ENCODE assay signal across 1 cellular context in the genomic region with DNA sequence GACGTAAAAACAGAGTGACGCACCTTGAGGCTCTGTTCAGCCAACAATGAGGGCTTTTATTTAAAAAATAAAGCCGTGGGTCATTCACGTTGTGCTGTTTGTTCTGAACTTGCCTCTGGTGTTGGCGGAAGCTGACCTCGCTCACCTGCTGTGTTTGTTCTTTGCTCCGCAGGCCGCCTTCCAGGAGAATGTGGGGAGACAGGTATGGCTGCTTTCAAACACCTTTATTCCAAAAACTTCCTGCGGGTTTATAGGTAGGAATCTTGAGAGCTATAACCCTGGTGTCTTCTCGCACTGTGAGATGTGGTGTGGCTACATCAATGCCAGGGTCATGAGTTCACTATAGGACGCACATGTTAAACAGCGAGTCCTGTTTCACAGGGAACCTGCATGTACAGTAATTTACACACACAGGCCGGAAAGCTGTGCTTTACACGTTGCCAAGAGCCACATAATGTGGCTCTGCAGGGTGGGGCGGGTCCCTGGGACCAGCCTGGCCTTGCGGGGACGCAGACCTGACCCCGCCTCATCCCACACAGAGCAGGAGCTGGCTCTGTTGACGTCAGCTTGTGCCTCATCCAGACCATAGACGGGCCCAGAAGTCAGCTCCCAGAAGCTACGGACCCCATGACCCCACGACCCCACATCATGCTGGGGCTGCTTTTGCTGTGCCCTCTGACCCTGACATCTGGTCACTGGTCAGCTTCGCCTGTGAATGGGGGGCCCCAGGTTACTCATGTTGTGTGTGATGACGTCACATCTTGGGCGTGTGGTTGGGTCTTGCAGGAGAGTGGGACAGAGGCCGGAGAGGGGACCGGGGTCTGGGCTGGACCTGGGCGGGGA.
TF ChIP-seq lines count a peak whose summit lies in the region.

No MANE protein-coding gene starts in this region.

TF ChIP-seq in HepG2, 621 proteins besides CTCF, POLR2A, EP300 and RAD21 (continued from another document and continues in another):
- TF ChIP-seq, protein P1, sequence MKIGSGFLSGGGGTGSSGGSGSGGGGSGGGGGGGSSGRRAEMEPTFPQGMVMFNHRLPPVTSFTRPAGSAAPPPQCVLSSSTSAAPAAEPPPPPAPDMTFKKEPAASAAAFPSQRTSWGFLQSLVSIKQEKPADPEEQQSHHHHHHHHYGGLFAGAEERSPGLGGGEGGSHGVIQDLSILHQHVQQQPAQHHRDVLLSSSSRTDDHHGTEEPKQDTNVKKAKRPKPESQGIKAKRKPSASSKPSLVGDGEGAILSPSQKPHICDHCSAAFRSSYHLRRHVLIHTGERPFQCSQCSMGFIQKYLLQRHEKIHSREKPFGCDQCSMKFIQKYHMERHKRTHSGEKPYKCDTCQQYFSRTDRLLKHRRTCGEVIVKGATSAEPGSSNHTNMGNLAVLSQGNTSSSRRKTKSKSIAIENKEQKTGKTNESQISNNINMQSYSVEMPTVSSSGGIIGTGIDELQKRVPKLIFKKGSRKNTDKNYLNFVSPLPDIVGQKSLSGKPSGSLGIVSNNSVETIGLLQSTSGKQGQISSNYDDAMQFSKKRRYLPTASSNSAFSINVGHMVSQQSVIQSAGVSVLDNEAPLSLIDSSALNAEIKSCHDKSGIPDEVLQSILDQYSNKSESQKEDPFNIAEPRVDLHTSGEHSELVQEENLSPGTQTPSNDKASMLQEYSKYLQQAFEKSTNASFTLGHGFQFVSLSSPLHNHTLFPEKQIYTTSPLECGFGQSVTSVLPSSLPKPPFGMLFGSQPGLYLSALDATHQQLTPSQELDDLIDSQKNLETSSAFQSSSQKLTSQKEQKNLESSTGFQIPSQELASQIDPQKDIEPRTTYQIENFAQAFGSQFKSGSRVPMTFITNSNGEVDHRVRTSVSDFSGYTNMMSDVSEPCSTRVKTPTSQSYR (CRISPR knock-in tag; IDR thresholded peaks at IDR 0.05; ENCODE audit: borderline replicate concordance): peak; percentile 30; the same call in 1 of the 2 replicates
- TF ChIP-seq, protein P2, sequence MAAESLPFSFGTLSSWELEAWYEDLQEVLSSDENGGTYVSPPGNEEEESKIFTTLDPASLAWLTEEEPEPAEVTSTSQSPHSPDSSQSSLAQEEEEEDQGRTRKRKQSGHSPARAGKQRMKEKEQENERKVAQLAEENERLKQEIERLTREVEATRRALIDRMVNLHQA (CRISPR knock-in tag; IDR thresholded peaks at IDR 0.05): no peak
- TF ChIP-seq, protein P3, sequence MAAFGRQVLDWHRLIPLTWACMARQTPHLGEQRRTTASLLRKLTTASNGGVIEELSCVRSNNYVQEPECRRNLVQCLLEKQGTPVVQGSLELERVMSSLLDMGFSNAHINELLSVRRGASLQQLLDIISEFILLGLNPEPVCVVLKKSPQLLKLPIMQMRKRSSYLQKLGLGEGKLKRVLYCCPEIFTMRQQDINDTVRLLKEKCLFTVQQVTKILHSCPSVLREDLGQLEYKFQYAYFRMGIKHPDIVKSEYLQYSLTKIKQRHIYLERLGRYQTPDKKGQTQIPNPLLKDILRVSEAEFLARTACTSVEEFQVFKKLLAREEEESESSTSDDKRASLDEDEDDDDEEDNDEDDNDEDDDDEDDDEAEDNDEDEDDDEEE (CRISPR knock-in tag; IDR thresholded peaks at IDR 0.05): peak; percentile 68
- TF ChIP-seq ARNT2 (CRISPR knock-in tag; IDR thresholded peaks at IDR 0.05; ENCODE audit: low read depth) (peak; percentile 65), SOX13 (IDR thresholded peaks at IDR 0.05) (peak; percentile 60; the same call in 1 of the 2 replicates), SOX13 (CRISPR knock-in tag; conservative IDR thresholded peaks at IDR 0.05 in 1 of 2, IDR thresholded peaks at IDR 0.05 in 1 of 2) (peak in 1 of 2 experiments; percentile 90; a peak in 2 of 4 replicates), ETV5 (CRISPR knock-in tag; IDR thresholded peaks at IDR 0.05; ENCODE audit: borderline replicate concordance) (peak; percentile 75; the same call in 1 of the 2 replicates), MBNL3 (CRISPR knock-in tag; conservative IDR thresholded peaks at IDR 0.05) (no peak), RXRA (CRISPR knock-in tag; IDR thresholded peaks at IDR 0.05) (peak; percentile 76), ZNF768 (CRISPR knock-in tag; IDR thresholded peaks at IDR 0.05) (no peak), ZNF136 (CRISPR knock-in tag; IDR thresholded peaks at IDR 0.05; ENCODE audit: low read depth) (0 out of 2 replicates have a peak, but pooled peaks have one; percentile 72), SOX5 (CRISPR knock-in tag; IDR thresholded peaks at IDR 0.05; ENCODE audit: borderline replicate concordance) (peak; percentile 85), ZNF556 (CRISPR knock-in tag; IDR thresholded peaks at IDR 0.05; ENCODE audit: borderline replicate concordance) (0 out of 2 replicates have a peak, but pooled peaks have one; percentile 14), SMYD3 (CRISPR knock-in tag; IDR thresholded peaks at IDR 0.05) (0 out of 2 replicates have a peak, but pooled peaks have one; percentile 66), SAP130 (CRISPR knock-in tag; IDR thresholded peaks at IDR 0.05; ENCODE audit: low read depth) (peak; percentile 72), KDM6A (CRISPR knock-in tag; IDR thresholded peaks at IDR 0.05; ENCODE audit: low read depth) (peak; percentile 33; the same call in 1 of the 2 replicates), NRL (CRISPR knock-in tag; IDR thresholded peaks at IDR 0.05; ENCODE audit: borderline replicate concordance) (peak; percentile 78; the same call in 1 of the 2 replicates), ZNF343 (CRISPR knock-in tag; IDR thresholded peaks at IDR 0.05) (no peak; the same call in 1 of the 2 replicates), SIN3A (IDR thresholded peaks at IDR 0.05; ENCODE audit: borderline replicate concordance, low read depth, low read length) (0 out of 2 replicates have a peak, but pooled peaks have one; percentile 28), ISL2 (CRISPR knock-in tag; IDR thresholded peaks at IDR 0.05) (peak; percentile 18; the same call in 1 of the 2 replicates), ZNF746 (CRISPR knock-in tag; IDR thresholded peaks at IDR 0.05) (peak; percentile 13; the same call in 1 of the 2 replicates), PLRG1 (conservative IDR thresholded peaks at IDR 0.05) (no peak)
- TF ChIP-seq, protein P4, sequence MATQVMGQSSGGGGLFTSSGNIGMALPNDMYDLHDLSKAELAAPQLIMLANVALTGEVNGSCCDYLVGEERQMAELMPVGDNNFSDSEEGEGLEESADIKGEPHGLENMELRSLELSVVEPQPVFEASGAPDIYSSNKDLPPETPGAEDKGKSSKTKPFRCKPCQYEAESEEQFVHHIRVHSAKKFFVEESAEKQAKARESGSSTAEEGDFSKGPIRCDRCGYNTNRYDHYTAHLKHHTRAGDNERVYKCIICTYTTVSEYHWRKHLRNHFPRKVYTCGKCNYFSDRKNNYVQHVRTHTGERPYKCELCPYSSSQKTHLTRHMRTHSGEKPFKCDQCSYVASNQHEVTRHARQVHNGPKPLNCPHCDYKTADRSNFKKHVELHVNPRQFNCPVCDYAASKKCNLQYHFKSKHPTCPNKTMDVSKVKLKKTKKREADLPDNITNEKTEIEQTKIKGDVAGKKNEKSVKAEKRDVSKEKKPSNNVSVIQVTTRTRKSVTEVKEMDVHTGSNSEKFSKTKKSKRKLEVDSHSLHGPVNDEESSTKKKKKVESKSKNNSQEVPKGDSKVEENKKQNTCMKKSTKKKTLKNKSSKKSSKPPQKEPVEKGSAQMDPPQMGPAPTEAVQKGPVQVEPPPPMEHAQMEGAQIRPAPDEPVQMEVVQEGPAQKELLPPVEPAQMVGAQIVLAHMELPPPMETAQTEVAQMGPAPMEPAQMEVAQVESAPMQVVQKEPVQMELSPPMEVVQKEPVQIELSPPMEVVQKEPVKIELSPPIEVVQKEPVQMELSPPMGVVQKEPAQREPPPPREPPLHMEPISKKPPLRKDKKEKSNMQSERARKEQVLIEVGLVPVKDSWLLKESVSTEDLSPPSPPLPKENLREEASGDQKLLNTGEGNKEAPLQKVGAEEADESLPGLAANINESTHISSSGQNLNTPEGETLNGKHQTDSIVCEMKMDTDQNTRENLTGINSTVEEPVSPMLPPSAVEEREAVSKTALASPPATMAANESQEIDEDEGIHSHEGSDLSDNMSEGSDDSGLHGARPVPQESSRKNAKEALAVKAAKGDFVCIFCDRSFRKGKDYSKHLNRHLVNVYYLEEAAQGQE (IDR thresholded peaks at IDR 0.05; ENCODE audit: borderline replicate concordance in 1 of 2, low read depth in 1 of 2, low read length in 2 of 2): 0 out of 4 replicates have a peak, but pooled peaks of 1 of the 2 experiments have one; percentile 38
- TF ChIP-seq, protein P5, sequence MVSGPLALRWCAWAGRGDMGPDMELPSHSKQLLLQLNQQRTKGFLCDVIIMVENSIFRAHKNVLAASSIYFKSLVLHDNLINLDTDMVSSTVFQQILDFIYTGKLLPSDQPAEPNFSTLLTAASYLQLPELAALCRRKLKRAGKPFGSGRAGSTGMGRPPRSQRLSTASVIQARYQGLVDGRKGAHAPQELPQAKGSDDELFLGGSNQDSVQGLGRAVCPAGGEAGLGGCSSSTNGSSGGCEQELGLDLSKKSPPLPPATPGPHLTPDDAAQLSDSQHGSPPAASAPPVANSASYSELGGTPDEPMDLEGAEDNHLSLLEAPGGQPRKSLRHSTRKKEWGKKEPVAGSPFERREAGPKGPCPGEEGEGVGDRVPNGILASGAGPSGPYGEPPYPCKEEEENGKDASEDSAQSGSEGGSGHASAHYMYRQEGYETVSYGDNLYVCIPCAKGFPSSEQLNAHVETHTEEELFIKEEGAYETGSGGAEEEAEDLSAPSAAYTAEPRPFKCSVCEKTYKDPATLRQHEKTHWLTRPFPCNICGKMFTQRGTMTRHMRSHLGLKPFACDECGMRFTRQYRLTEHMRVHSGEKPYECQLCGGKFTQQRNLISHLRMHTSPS (CRISPR knock-in tag; IDR thresholded peaks at IDR 0.05; ENCODE audit: low read depth): no peak
- TF ChIP-seq, protein P6, sequence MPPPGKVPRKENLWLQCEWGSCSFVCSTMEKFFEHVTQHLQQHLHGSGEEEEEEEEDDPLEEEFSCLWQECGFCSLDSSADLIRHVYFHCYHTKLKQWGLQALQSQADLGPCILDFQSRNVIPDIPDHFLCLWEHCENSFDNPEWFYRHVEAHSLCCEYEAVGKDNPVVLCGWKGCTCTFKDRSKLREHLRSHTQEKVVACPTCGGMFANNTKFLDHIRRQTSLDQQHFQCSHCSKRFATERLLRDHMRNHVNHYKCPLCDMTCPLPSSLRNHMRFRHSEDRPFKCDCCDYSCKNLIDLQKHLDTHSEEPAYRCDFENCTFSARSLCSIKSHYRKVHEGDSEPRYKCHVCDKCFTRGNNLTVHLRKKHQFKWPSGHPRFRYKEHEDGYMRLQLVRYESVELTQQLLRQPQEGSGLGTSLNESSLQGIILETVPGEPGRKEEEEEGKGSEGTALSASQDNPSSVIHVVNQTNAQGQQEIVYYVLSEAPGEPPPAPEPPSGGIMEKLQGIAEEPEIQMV (CRISPR knock-in tag; IDR thresholded peaks at IDR 0.05; ENCODE audit: low read depth): 0 out of 2 replicates have a peak, but pooled peaks have one; percentile 16
- TF ChIP-seq, protein P7, sequence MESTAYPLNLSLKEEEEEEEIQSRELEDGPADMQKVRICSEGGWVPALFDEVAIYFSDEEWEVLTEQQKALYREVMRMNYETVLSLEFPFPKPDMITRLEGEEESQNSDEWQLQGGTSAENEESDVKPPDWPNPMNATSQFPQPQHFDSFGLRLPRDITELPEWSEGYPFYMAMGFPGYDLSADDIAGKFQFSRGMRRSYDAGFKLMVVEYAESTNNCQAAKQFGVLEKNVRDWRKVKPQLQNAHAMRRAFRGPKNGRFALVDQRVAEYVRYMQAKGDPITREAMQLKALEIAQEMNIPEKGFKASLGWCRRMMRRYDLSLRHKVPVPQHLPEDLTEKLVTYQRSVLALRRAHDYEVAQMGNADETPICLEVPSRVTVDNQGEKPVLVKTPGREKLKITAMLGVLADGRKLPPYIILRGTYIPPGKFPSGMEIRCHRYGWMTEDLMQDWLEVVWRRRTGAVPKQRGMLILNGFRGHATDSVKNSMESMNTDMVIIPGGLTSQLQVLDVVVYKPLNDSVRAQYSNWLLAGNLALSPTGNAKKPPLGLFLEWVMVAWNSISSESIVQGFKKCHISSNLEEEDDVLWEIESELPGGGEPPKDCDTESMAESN (CRISPR knock-in tag; conservative IDR thresholded peaks at IDR 0.05): no peak
- TF ChIP-seq, protein P8, sequence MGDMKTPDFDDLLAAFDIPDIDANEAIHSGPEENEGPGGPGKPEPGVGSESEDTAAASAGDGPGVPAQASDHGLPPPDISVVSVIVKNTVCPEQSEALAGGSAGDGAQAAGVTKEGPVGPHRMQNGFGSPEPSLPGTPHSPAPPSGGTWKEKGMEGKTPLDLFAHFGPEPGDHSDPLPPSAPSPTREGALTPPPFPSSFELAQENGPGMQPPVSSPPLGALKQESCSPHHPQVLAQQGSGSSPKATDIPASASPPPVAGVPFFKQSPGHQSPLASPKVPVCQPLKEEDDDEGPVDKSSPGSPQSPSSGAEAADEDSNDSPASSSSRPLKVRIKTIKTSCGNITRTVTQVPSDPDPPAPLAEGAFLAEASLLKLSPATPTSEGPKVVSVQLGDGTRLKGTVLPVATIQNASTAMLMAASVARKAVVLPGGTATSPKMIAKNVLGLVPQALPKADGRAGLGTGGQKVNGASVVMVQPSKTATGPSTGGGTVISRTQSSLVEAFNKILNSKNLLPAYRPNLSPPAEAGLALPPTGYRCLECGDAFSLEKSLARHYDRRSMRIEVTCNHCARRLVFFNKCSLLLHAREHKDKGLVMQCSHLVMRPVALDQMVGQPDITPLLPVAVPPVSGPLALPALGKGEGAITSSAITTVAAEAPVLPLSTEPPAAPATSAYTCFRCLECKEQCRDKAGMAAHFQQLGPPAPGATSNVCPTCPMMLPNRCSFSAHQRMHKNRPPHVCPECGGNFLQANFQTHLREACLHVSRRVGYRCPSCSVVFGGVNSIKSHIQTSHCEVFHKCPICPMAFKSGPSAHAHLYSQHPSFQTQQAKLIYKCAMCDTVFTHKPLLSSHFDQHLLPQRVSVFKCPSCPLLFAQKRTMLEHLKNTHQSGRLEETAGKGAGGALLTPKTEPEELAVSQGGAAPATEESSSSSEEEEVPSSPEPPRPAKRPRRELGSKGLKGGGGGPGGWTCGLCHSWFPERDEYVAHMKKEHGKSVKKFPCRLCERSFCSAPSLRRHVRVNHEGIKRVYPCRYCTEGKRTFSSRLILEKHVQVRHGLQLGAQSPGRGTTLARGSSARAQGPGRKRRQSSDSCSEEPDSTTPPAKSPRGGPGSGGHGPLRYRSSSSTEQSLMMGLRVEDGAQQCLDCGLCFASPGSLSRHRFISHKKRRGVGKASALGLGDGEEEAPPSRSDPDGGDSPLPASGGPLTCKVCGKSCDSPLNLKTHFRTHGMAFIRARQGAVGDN (CRISPR knock-in tag; IDR thresholded peaks at IDR 0.05): peak; percentile 53
- TF ChIP-seq, protein P9, sequence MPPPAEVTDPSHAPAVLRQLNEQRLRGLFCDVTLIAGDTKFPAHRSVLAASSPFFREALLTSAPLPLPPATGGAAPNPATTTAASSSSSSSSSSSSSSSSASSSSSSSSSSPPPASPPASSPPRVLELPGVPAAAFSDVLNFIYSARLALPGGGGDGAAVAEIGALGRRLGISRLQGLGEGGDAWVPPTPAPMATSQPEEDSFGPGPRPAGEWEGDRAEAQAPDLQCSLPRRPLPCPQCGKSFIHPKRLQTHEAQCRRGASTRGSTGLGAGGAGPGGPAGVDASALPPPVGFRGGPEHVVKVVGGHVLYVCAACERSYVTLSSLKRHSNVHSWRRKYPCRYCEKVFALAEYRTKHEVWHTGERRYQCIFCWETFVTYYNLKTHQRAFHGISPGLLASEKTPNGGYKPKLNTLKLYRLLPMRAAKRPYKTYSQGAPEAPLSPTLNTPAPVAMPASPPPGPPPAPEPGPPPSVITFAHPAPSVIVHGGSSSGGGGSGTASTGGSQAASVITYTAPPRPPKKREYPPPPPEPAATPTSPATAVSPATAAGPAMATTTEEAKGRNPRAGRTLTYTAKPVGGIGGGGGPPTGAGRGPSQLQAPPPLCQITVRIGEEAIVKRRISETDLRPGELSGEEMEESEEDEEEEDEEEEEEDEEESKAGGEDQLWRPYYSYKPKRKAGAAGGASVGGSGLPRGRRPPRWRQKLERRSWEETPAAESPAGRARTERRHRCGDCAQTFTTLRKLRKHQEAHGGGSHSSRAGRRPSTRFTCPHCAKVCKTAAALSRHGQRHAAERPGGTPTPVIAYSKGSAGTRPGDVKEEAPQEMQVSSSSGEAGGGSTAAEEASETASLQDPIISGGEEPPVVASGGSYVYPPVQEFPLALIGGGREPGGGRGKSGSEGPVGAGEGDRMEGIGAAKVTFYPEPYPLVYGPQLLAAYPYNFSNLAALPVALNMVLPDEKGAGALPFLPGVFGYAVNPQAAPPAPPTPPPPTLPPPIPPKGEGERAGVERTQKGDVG (CRISPR knock-in tag; IDR thresholded peaks at IDR 0.05; ENCODE audit: borderline replicate concordance): no peak
